ENCODE assay signal across 24 cellular contexts in the genomic region with DNA sequence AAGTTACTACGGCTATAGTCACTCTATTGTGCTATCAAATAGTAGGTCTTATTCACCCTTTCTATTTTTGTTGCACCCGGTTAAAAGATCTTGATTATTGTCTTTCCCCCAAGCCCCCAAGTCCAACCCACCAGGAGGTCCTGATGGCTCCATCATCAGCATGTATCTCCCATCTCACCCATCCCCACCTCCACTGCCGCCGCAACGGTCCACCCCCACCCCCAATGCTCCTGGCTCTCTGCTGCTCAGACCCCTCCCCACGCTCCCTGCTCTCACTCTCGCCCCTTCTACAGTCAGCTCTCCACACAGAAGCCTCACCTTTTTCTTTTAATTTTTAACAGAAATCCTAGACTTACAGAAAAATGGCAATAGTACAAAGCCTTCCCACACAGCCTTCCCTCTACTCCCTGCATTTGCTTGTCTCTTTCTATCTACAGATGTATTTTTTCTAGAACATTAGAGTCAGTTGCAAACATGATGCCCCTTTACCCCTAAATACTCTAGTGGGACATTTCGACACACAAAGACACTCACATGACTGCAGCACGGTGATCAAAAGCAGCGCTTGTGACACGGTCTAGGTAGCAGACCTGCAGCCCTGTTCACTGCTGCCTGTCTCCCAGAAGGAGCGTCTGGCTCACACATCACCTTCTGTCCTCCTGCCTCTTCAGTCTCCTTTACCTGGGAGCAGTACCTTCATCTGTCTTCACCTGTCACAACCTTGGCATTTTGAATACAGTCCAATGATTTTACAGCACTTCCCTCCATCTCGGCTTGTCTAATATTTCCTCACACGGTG. TPM values are rescaled to one million over a fixed set of nuclear protein-coding genes. Genes with fewer than 3 reads are reported as not detected.
A peak's percentile ranks its signal among the peaks of the same experiment; 100 is the strongest.
DNase-seq lines count a peak whose midpoint lies in the region; ATAC-seq and TF ChIP-seq lines count a peak whose summit lies in the region.
"Had no signal": no experiment of that assay in that cellular context is flagged by ENCODE, and none has a peak within 500 bp of the region (broad histone marks: within the 10 kb centered on the region; RNA-seq: fewer than 3 reads in every experiment).

No MANE protein-coding gene starts in this region.

- peaks cover 14 to 20% (median 19%) of the 10 kb centered on the region in 4 donors for H3K4me1 ChIP-seq in transverse colon

- H3K36me3 ChIP-seq in transverse colon, result no peaks in the 10 kb centered on the region
- H3K36me3 ChIP-seq: BLaER1 had no signal

- H3K27ac ChIP-seq in transverse colon, result no peak overlapping the region
- H3K27ac ChIP-seq: BLaER1 had no signal

- TF ChIP-seq POLR2A in transverse colon (IDR thresholded peaks at IDR 0.05), result no peak

- intact Hi-C loops in activated CD8-positive, alpha-beta T cell treated with anti-CD3 and anti-CD28 coated beads for 36 hours (cut with micrococcal nuclease), result no loop called here
- intact Hi-C loops in transverse colon (cut with DNase I; ENCODE audit: low total_unique reads), result no loop called here

- no peak for TF ChIP-seq EP300 in transverse colon (IDR thresholded peaks at IDR 0.05; ENCODE audit: low read depth)

- no peaks in the 10 kb centered on the region for H3K4me1 Mint-ChIP-seq in activated CD8-positive, alpha-beta T cell treated with anti-CD3 and anti-CD28 coated beads, Interleukin-2, amount 10 ng/mL, durations not matched to agents 7 days and 5 days (ENCODE audit: low read depth)
- no peaks in the 10 kb centered on the region for H3K4me1 Mint-ChIP-seq in activated CD8-positive, alpha-beta T cell treated with anti-CD3 and anti-CD28 coated beads for 36 hours (ENCODE audit: low read depth)
- no peaks in the 10 kb centered on the region for H3K4me1 Mint-ChIP-seq in central memory CD8-positive, alpha-beta T cell
- peaks cover 39% of the 10 kb centered on the region for H3K4me1 Mint-ChIP-seq in nephron
- H3K4me1 Mint-ChIP-seq in activated naive CD8-positive, alpha-beta T cell treated with anti-CD3 and anti-CD28 coated beads for 36 hours, result no peaks in the 10 kb centered on the region

- TF ChIP-seq CTCF in activated CD8-positive, alpha-beta T cell treated with anti-CD3 and anti-CD28 coated beads for 36 hours (IDR thresholded peaks at IDR 0.05), result no peak
- no peak for TF ChIP-seq CTCF in nephron (IDR thresholded peaks at IDR 0.05; ENCODE audit: unreplicated experiment in 3 of 3)
- no peak for TF ChIP-seq CTCF in transverse colon (IDR thresholded peaks at IDR 0.05)

- H3K9me3 ChIP-seq in transverse colon, result no peaks in the 10 kb centered on the region
- H3K9me3 ChIP-seq: mucosa of descending colon had no signal

- DNase-seq in activated CD8-positive, alpha-beta T cell treated with anti-CD3 and anti-CD28 coated beads, Interleukin-2, amount 10 ng/mL, durations not matched to agents 7 days and 5 days, result peak; percentile 3
- DNase-seq in activated CD8-positive, alpha-beta T cell treated with anti-CD3 and anti-CD28 coated beads for 36 hours, result no peak
- peak; percentile 6 to 7 for DNase-seq in central memory CD8-positive, alpha-beta T cell (ENCODE audit: low spot score in 2 of 2)
- DNase-seq in transverse colon, result peak; percentile 5
- DNase-seq in cerebellum (ENCODE audit: low spot score), result no peak
- DNase-seq in NCI-H2081 treated with DMSO at 0.1 percent for 48 hours (lab: John Stamatoyannopoulos, UW), result no peak
- DNase-seq in activated naive CD8-positive, alpha-beta T cell treated with anti-CD3 and anti-CD28 coated beads for 36 hours, result no peak
- DNase-seq: amygdala; effector memory CD8-positive, alpha-beta T cell; GDM1; hippocampal formation; KG1; kidney; mucosa of descending colon; NCI-H1092; NCI-H2029 treated with DMSO at 0.1 percent for 48 hours; NCI-H69; occipital lobe; stimulated activated CD4-positive, alpha-beta T cell treated with anti-CD3 and anti-CD28 coated beads, Interleukin-4, amount 100 ng/mL, for 24 hours had no signal

- ATAC-seq in activated CD8-positive, alpha-beta T cell treated with anti-CD3 and anti-CD28 coated beads, Interleukin-2, amount 10 ng/mL, durations not matched to agents 7 days and 5 days, result no peak
- no peak for ATAC-seq in activated CD8-positive, alpha-beta T cell treated with anti-CD3 and anti-CD28 coated beads for 36 hours
- no peak for ATAC-seq in central memory CD8-positive, alpha-beta T cell (replicated peaks; ENCODE audit: extremely low read depth, poor library complexity, severe bottlenecking)
- ATAC-seq: activated CD4-positive, CD25-positive, alpha-beta regulatory T cell treated with anti-CD3 and anti-CD28 coated beads, Interleukin-2, amount 50 U/mL, for 24 hours; effector memory CD8-positive, alpha-beta T cell; GM12878; mucosa of descending colon had no signal

- H3K4me3 Mint-ChIP-seq in activated CD8-positive, alpha-beta T cell treated with anti-CD3 and anti-CD28 coated beads, Interleukin-2, amount 10 ng/mL, durations not matched to agents 7 days and 5 days, result no peak overlapping the region
- no peak overlapping the region for H3K4me3 Mint-ChIP-seq in activated CD8-positive, alpha-beta T cell treated with anti-CD3 and anti-CD28 coated beads for 36 hours
- no peak overlapping the region for H3K4me3 Mint-ChIP-seq in central memory CD8-positive, alpha-beta T cell
- H3K4me3 Mint-ChIP-seq in nephron, result peak overlapping the region; percentile 1 to 5 (median 4)
- no peak overlapping the region for H3K4me3 Mint-ChIP-seq in activated naive CD8-positive, alpha-beta T cell treated with anti-CD3 and anti-CD28 coated beads for 36 hours
- H3K4me3 Mint-ChIP-seq: effector memory CD8-positive, alpha-beta T cell; T-helper 2 cell treated with Interferon-gamma antibody and Interleukin-4, amounts not matched to agents 5 μg/mL and 100 μg/mL, for 36 hours had no signal

- POLR2A ChIA-PET in activated CD8-positive, alpha-beta T cell treated with anti-CD3 and anti-CD28 coated beads, Interleukin-2, amount 10 ng/mL, durations not matched to agents 7 days and 5 days (lab: Charles Lee), result no interaction called here
- POLR2A ChIA-PET in activated CD8-positive, alpha-beta T cell treated with anti-CD3 and anti-CD28 coated beads for 36 hours (lab: Charles Lee), result no interaction called here

- no peaks in the 10 kb centered on the region for H3K36me3 Mint-ChIP-seq in activated CD8-positive, alpha-beta T cell treated with anti-CD3 and anti-CD28 coated beads, Interleukin-2, amount 10 ng/mL, durations not matched to agents 7 days and 5 days (ENCODE audit: low read depth)
- H3K36me3 Mint-ChIP-seq in activated CD8-positive, alpha-beta T cell treated with anti-CD3 and anti-CD28 coated beads for 36 hours (ENCODE audit: low read depth), result no peaks in the 10 kb centered on the region
- H3K36me3 Mint-ChIP-seq in central memory CD8-positive, alpha-beta T cell (ENCODE audit: insufficient read depth), result no peaks in the 10 kb centered on the region
- no peaks in the 10 kb centered on the region for H3K36me3 Mint-ChIP-seq in nephron (ENCODE audit: low read depth)
- no peaks in the 10 kb centered on the region for H3K36me3 Mint-ChIP-seq in activated naive CD8-positive, alpha-beta T cell treated with anti-CD3 and anti-CD28 coated beads for 36 hours

- no peaks in the 10 kb centered on the region for H3K27me3 ChIP-seq in transverse colon
- H3K27me3 ChIP-seq: BLaER1 had no signal

- in situ Hi-C loops in transverse colon (cut with MboI; ENCODE audit: low pct_ligation_motif_present in 1 of 4, low pct_unique_long_range_greater_than_20kb in 1 of 4, low sequenced_read_pairs in 3 of 4), result no loop called here

- H3K4me3 ChIP-seq in transverse colon, result no peak overlapping the region
- H3K4me3 ChIP-seq: BLaER1, GM12878, mucosa of descending colon had no signal

- H3K27ac Mint-ChIP-seq in activated CD8-positive, alpha-beta T cell treated with anti-CD3 and anti-CD28 coated beads, Interleukin-2, amount 10 ng/mL, durations not matched to agents 7 days and 5 days, result no peak overlapping the region
- H3K27ac Mint-ChIP-seq in activated CD8-positive, alpha-beta T cell treated with anti-CD3 and anti-CD28 coated beads for 36 hours, result no peak overlapping the region
- no peak overlapping the region for H3K27ac Mint-ChIP-seq in central memory CD8-positive, alpha-beta T cell (ENCODE audit: low read depth)
- H3K27ac Mint-ChIP-seq in nephron, result peak overlapping the region; percentile 80 to 84 (median 81)
- H3K27ac Mint-ChIP-seq in activated naive CD8-positive, alpha-beta T cell treated with anti-CD3 and anti-CD28 coated beads for 36 hours, result no peak overlapping the region
- H3K27ac Mint-ChIP-seq: effector memory CD8-positive, alpha-beta T cell; T-helper 2 cell treated with Interferon-gamma antibody and Interleukin-4, amounts not matched to agents 5 μg/mL and 100 μg/mL, for 36 hours had no signal

- peaks cover 3% of the 10 kb centered on the region for H3K27me3 Mint-ChIP-seq in activated CD8-positive, alpha-beta T cell treated with anti-CD3 and anti-CD28 coated beads, Interleukin-2, amount 10 ng/mL, durations not matched to agents 7 days and 5 days (ENCODE audit: low read depth)
- peaks cover 13% of the 10 kb centered on the region for H3K27me3 Mint-ChIP-seq in activated CD8-positive, alpha-beta T cell treated with anti-CD3 and anti-CD28 coated beads for 36 hours
- peaks cover 58% of the 10 kb centered on the region for H3K27me3 Mint-ChIP-seq in central memory CD8-positive, alpha-beta T cell
- peaks cover 9% of the 10 kb centered on the region for H3K27me3 Mint-ChIP-seq in nephron (ENCODE audit: low read depth)
- peaks cover 16% of the 10 kb centered on the region for H3K27me3 Mint-ChIP-seq in activated naive CD8-positive, alpha-beta T cell treated with anti-CD3 and anti-CD28 coated beads for 36 hours

- no peaks in the 10 kb centered on the region for H3K9me3 Mint-ChIP-seq in activated CD8-positive, alpha-beta T cell treated with anti-CD3 and anti-CD28 coated beads, Interleukin-2, amount 10 ng/mL, durations not matched to agents 7 days and 5 days (ENCODE audit: insufficient read depth)
- peaks cover 1% of the 10 kb centered on the region for H3K9me3 Mint-ChIP-seq in activated CD8-positive, alpha-beta T cell treated with anti-CD3 and anti-CD28 coated beads for 36 hours
- H3K9me3 Mint-ChIP-seq in central memory CD8-positive, alpha-beta T cell, result no peaks in the 10 kb centered on the region
- H3K9me3 Mint-ChIP-seq in nephron, result peaks cover 5% of the 10 kb centered on the region
- H3K9me3 Mint-ChIP-seq in activated naive CD8-positive, alpha-beta T cell treated with anti-CD3 and anti-CD28 coated beads for 36 hours, result no peaks in the 10 kb centered on the region
- H3K9me3 Mint-ChIP-seq: T-helper 2 cell treated with Interferon-gamma antibody and Interleukin-4, amounts not matched to agents 5 μg/mL and 100 μg/mL, for 36 hours had no signal

- CTCF ChIA-PET in activated CD8-positive, alpha-beta T cell treated with anti-CD3 and anti-CD28 coated beads, Interleukin-2, amount 10 ng/mL, durations not matched to agents 7 days and 5 days (lab: Charles Lee), result no interaction called here
- CTCF ChIA-PET in activated CD8-positive, alpha-beta T cell treated with anti-CD3 and anti-CD28 coated beads for 36 hours (lab: Charles Lee), result no interaction called here

- WGBS in transverse colon (ENCODE audit: low coverage in 1 of 2), 2 donors, result 80 to 86% methylated on average over 8 to 14 of the region's 14 CpGs

RNA-seq across cellular contexts. Expression of a gene that starts 51.7 kb away (rescaled TPM):
- under 1 TPM; 0.21 to 0.23 TPM for total RNA-seq in activated CD8-positive, alpha-beta T cell treated with anti-CD3 and anti-CD28 coated beads, Interleukin-2, amount 10 ng/mL, durations not matched to agents 7 days and 5 days
- total RNA-seq in activated CD8-positive, alpha-beta T cell treated with anti-CD3 and anti-CD28 coated beads for 36 hours, result under 1 TPM; 0.38 to 0.47 TPM
- total RNA-seq in transverse colon (10 to 100 TPM; 10.2 to 26.6 (median 14.6) TPM), cerebellum (21.0 TPM)
- under 1 TPM; 0.80 to 0.84 TPM for total RNA-seq in activated naive CD8-positive, alpha-beta T cell treated with anti-CD3 and anti-CD28 coated beads for 36 hours

Comparison
In these comparisons a context has a peak if more than half of its experiments do, and no peak if none do; other contexts are left out.
1. DNase-seq: peak in activated CD8-positive, alpha-beta T cell treated with anti-CD3 and anti-CD28 coated beads, Interleukin-2, amount 10 ng/mL, durations not matched to agents 7 days and 5 days (single experiment), central memory CD8-positive, alpha-beta T cell (2 of 2) and transverse colon (single experiment); none in activated CD8-positive, alpha-beta T cell treated with anti-CD3 and anti-CD28 coated beads for 36 hours (single experiment), cerebellum (single experiment), NCI-H2081 treated with DMSO at 0.1 percent for 48 hours (single experiment) and activated naive CD8-positive, alpha-beta T cell treated with anti-CD3 and anti-CD28 coated beads for 36 hours (single experiment).
2. H3K27ac Mint-ChIP-seq: peak in nephron (3 of 3); none in activated CD8-positive, alpha-beta T cell treated with anti-CD3 and anti-CD28 coated beads, Interleukin-2, amount 10 ng/mL, durations not matched to agents 7 days and 5 days (single experiment), activated CD8-positive, alpha-beta T cell treated with anti-CD3 and anti-CD28 coated beads for 36 hours (single experiment), central memory CD8-positive, alpha-beta T cell (single experiment) and activated naive CD8-positive, alpha-beta T cell treated with anti-CD3 and anti-CD28 coated beads for 36 hours (single experiment).
3. H3K4me3 Mint-ChIP-seq: peak in nephron (3 of 3); none in activated CD8-positive, alpha-beta T cell treated with anti-CD3 and anti-CD28 coated beads, Interleukin-2, amount 10 ng/mL, durations not matched to agents 7 days and 5 days (single experiment), activated CD8-positive, alpha-beta T cell treated with anti-CD3 and anti-CD28 coated beads for 36 hours (single experiment), central memory CD8-positive, alpha-beta T cell (single experiment) and activated naive CD8-positive, alpha-beta T cell treated with anti-CD3 and anti-CD28 coated beads for 36 hours (single experiment).
4. RNA of a gene that starts 51.7 kb away (total RNA-seq): 21.0 TPM in cerebellum (single experiment) and 10.2 to 26.6 TPM in transverse colon; 0.80 to 0.84 TPM in activated naive CD8-positive, alpha-beta T cell treated with anti-CD3 and anti-CD28 coated beads for 36 hours, 0.38 to 0.47 TPM in activated CD8-positive, alpha-beta T cell treated with anti-CD3 and anti-CD28 coated beads for 36 hours and 0.21 to 0.23 TPM in activated CD8-positive, alpha-beta T cell treated with anti-CD3 and anti-CD28 coated beads, Interleukin-2, amount 10 ng/mL, durations not matched to agents 7 days and 5 days; every median in the first group is over 4 times any median in the second.